Comparison of ENCODE assay signal across 21 cellular contexts in genomic region chr2:40690525-40690924, GRCh38.
"Had no signal": no experiment of that assay in that cellular context is flagged by ENCODE, and none has a peak within 500 bp of the region (broad histone marks: within the 10 kb centered on the region; RNA-seq: fewer than 3 reads in every experiment).

No MANE protein-coding gene starts in this region.

- ATAC-seq: left lung, T-helper 17 cell had no signal

- H3K4me1 ChIP-seq: breast epithelium, esophagus squamous epithelium, left lung, parathyroid adenoma, spleen had no signal

- H3K27ac ChIP-seq: breast epithelium, coronary artery, esophagus squamous epithelium, left lung, parathyroid adenoma, spleen had no signal

- H3K36me3 ChIP-seq: breast epithelium, esophagus squamous epithelium, left lung, spleen, tibial nerve had no signal

- H3K79me2 ChIP-seq: parathyroid adenoma had no signal

- DNase-seq: activated CD4-positive, alpha-beta T cell treated with anti-CD3 and anti-CD28 coated beads for 4 hours; activated CD4-positive, alpha-beta T cell treated with anti-CD3 and anti-CD28 coated beads, Interleukin-2, amount 50 U/mL, for 48 hours; activated CD4-positive, CD25-positive, alpha-beta regulatory T cell; activated naive CD4-positive, alpha-beta T cell treated with Interleukin-2 at 50 U/mL for 16 hours; activated naive CD8-positive, alpha-beta T cell treated with anti-CD3 and anti-CD28 coated beads for 36 hours; activated T-cell treated with anti-CD3 and anti-CD28 coated beads, Interleukin-2, amount 50 U/mL, for 48 hours; cerebellar nuclear complex; esophagus squamous epithelium; glutamatergic neuron; hippocampal formation; left lung; mammary epithelial cell; nephron progenitor cell; spleen; stimulated activated CD4-positive, alpha-beta T cell treated with anti-CD3 and anti-CD28 coated beads, Interleukin-4, amount 100 ng/mL, for 24 hours; SW 1271; T-helper 17 cell had no signal

- H3K9me3 ChIP-seq: breast epithelium, left lung, tibial nerve had no signal

- H3K27me3 ChIP-seq: breast epithelium, esophagus squamous epithelium, left lung, spleen, tibial nerve had no signal

- H3K4me3 ChIP-seq: breast epithelium, coronary artery, esophagus squamous epithelium, left lung, spleen, tibial nerve had no signal

- H2AFZ ChIP-seq: parathyroid adenoma had no signal
